9 cellular contexts compared by ENCODE assay signal in the genomic region with DNA sequence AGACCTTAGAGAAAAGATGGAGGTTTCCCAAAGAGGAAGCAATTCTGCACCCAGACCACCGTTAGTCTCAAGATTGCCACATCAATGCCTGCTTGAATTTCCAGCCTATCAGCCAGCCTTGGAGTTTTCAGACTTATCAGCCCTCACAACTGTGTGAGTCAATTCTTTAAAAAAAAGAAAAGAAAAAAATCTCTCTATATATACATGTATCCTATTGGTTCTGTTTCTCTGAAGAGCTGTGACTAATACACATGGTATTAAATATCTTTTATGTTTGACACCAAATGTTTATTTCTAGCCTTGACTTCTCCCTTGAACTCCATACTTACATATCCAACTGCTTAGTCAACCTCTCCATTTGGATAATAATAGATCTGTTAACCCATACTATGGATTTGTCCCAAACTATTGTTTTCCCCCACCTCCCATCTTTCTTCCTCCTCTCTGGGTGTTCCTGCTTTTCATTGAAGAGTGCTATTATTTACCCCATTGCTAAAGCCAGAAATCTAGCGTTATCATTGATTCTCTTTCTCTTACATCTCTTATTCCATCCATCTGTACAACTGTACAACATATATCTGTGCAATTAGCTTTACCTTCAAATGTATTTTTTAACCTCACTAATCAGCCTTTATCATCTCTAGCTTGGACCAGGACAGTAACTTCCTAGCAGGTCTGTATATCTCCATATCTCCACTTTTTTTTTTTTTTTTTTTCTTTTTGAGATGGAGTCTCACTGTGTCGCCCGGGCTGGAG. TPM values are rescaled to one million over a fixed set of nuclear protein-coding genes. Genes with fewer than 3 reads are reported as not detected.
DNase-seq lines count a peak whose midpoint lies in the region; ATAC-seq and TF ChIP-seq lines count a peak whose summit lies in the region.
"Had no signal": no experiment of that assay in that cellular context is flagged by ENCODE, and none has a peak within 500 bp of the region (broad histone marks: within the 10 kb centered on the region; RNA-seq: fewer than 3 reads in every experiment).

No MANE protein-coding gene starts in this region.

- H3K9me3 ChIP-seq in PC-9 (ENCODE audit: insufficient read depth, low read depth) (no peaks in the 10 kb centered on the region), skeletal muscle satellite cell (replicated peaks; ENCODE audit: low read length) (no peaks in the 10 kb centered on the region)

- H2AFZ ChIP-seq in PC-9 = no peak overlapping the region

- H3K27ac ChIP-seq in PC-9 = peak overlapping the region; percentile 99

- intact Hi-C loops in activated CD4-positive, alpha-beta T cell treated with anti-CD3 and anti-CD28 coated beads for 36 hours (cut with DNase I, micrococcal nuclease) = loop anchor here in 1 of 2 experiments (10.0 kb wide), 2 partner anchors 216 to 356 kb away; a partner anchor contains a TSS
- intact Hi-C loops in PC-9 (cut with micrococcal nuclease; ENCODE audit: unreplicated experiment) = loop anchor here (1.0 kb wide), 1 partner anchor 62 kb away; no protein-coding TSS in a partner anchor

- H3K79me2 ChIP-seq in PC-9 (ENCODE audit: low read depth) = peaks cover 75% of the 10 kb centered on the region

- H3K36me3 Mint-ChIP-seq in activated CD4-positive, alpha-beta T cell treated with anti-CD3 and anti-CD28 coated beads for 36 hours (ENCODE audit: low read depth) = no peaks in the 10 kb centered on the region

- no peaks in the 10 kb centered on the region for H3K9me2 ChIP-seq in PC-9 (ENCODE audit: insufficient read depth)

- peak; percentile 85 for ATAC-seq in activated CD4-positive, alpha-beta T cell treated with anti-CD3 and anti-CD28 coated beads for 36 hours
- no peak for ATAC-seq in GM18511 (IDR thresholded peaks at IDR 0.05; ENCODE audit: unreplicated experiment)

- TF ChIP-seq CTCF in PC-9 (conservative IDR thresholded peaks at IDR 0.05) (no peak), epithelial cell of esophagus (IDR thresholded peaks at IDR 0.05; ENCODE audit: insufficient read depth, low read depth, low read length, missing control alignments) (no peak)

- H3K4me1 ChIP-seq in PC-9 (replicated peaks; ENCODE audit: insufficient read depth) = peaks cover 96% of the 10 kb centered on the region
- H3K4me1 ChIP-seq in skeletal muscle satellite cell (ENCODE audit: control insufficient read depth, insufficient read depth, low read length) = peaks cover 42% of the 10 kb centered on the region

- peaks cover 96% of the 10 kb centered on the region for H3F3A ChIP-seq in PC-9 (ENCODE audit: insufficient read depth, low read depth)

- no peak overlapping the region for H3K4me3 Mint-ChIP-seq in activated CD4-positive, alpha-beta T cell treated with anti-CD3 and anti-CD28 coated beads for 36 hours

- H3K9ac ChIP-seq in skeletal muscle satellite cell (ENCODE audit: low read depth, low read length) = peak overlapping the region; percentile 66

- H3K27ac Mint-ChIP-seq in activated CD4-positive, alpha-beta T cell treated with anti-CD3 and anti-CD28 coated beads for 36 hours = no peak overlapping the region

- H3K36me3 ChIP-seq in PC-9 (ENCODE audit: low read depth) = no peaks in the 10 kb centered on the region
- H3K36me3 ChIP-seq in skeletal muscle satellite cell (ENCODE audit: insufficient read depth, low read length) = no peaks in the 10 kb centered on the region

- POLR2A ChIA-PET in activated CD4-positive, alpha-beta T cell treated with anti-CD3 and anti-CD28 coated beads for 36 hours (lab: Charles Lee) = interaction anchor here (0.6 kb wide), 1 partner anchor 19 kb away, joined by 5 read pairs; no protein-coding TSS in a partner anchor
- POLR2A ChIA-PET in PC-9 (lab: Charles Lee; ENCODE audit: unreplicated experiment) = interaction anchor here (0.5 to 1.7 kb wide), 14 partner anchors 9 to 1281 kb away, joined by 3 to 14 read pairs (median 4); a partner anchor contains a TSS

- no TSS peak for BruUV-seq in PC-9 (replicated peaks; lab: Mats Ljungman, UMichigan)

- peaks cover 13% of the 10 kb centered on the region for H3K4me1 Mint-ChIP-seq in activated CD4-positive, alpha-beta T cell treated with anti-CD3 and anti-CD28 coated beads for 36 hours

- H3K27me3 Mint-ChIP-seq in activated CD4-positive, alpha-beta T cell treated with anti-CD3 and anti-CD28 coated beads for 36 hours = peaks cover 6% of the 10 kb centered on the region

- H3K4me3 ChIP-seq in PC-9 = peak overlapping the region; percentile 59
- no peak overlapping the region for H3K4me3 ChIP-seq in epithelial cell of esophagus (ENCODE audit: low read length)
- peak overlapping the region; percentile 35 for H3K4me3 ChIP-seq in skeletal muscle satellite cell (ENCODE audit: low read length)

- no peak for DNase-seq in activated CD4-positive, alpha-beta T cell treated with anti-CD3 and anti-CD28 coated beads for 36 hours
- no peak for DNase-seq in activated CD4-positive, alpha-beta T cell treated with anti-CD3 and anti-CD28 coated beads, Interleukin-2, amount 50 U/mL, for 48 hours
- DNase-seq in PC-9 (peak in 1 of 2 experiments; percentile 98), epithelial cell of esophagus (ENCODE audit: low read depth) (peak; percentile 83), DMS114 treated with DMSO at 0.1 percent for 48 hours (lab: John Stamatoyannopoulos, UW; ENCODE audit: unreplicated experiment) (no peak), DMS79 treated with DMSO at 0.1 percent for 48 hours (lab: John Stamatoyannopoulos, UW) (no peak)
- DNase-seq: KG1 had no signal

- H4K20me1 ChIP-seq in PC-9 (ENCODE audit: insufficient read depth) = no peaks in the 10 kb centered on the region

- no peaks in the 10 kb centered on the region for H3K9me3 Mint-ChIP-seq in activated CD4-positive, alpha-beta T cell treated with anti-CD3 and anti-CD28 coated beads for 36 hours (ENCODE audit: low read depth)

- H3K4me2 ChIP-seq in PC-9 (peak overlapping the region; percentile 85), skeletal muscle satellite cell (ENCODE audit: low read length) (peak overlapping the region; percentile 68)

- CTCF ChIA-PET in activated CD4-positive, alpha-beta T cell treated with anti-CD3 and anti-CD28 coated beads for 36 hours (lab: Charles Lee) = no interaction called here
- CTCF ChIA-PET in PC-9 (lab: Charles Lee) = interaction anchor here (0.6 kb wide), 1 partner anchor 14 kb away, joined by 3 read pairs; no protein-coding TSS in a partner anchor

- H3K27me3 ChIP-seq in PC-9 (ENCODE audit: insufficient read depth, low read depth) (no peaks in the 10 kb centered on the region), skeletal muscle satellite cell (ENCODE audit: control insufficient read depth, insufficient read depth, low read length) (no peaks in the 10 kb centered on the region)

RNA-seq across cellular contexts. Expression of a gene that starts 22.7 kb away (rescaled TPM):
- 1 to 10 TPM; 3.9 to 4.6 TPM for total RNA-seq in activated CD4-positive, alpha-beta T cell treated with anti-CD3 and anti-CD28 coated beads for 36 hours
- 42.4 and 47.4 TPM in 2 replicates for total RNA-seq in PC-9 (2021)
- 4.4 and 10.1 TPM in 2 replicates for total RNA-seq in skeletal muscle satellite cell (2012; rRNA removed)
